Comparison of ENCODE assay signal across 8 cellular contexts in genomic region chr5:74648835-74649286, GRCh38. TPM values are rescaled to one million over a fixed set of nuclear protein-coding genes. Genes with fewer than 3 reads are reported as not detected.
DNase-seq lines count a peak whose midpoint lies in the region; ATAC-seq and TF ChIP-seq lines count a peak whose summit lies in the region.

No MANE protein-coding gene starts in this region.

- H3K36me3 ChIP-seq in HEK293 (ENCODE audit: control insufficient read depth in 2 of 2, insufficient read depth in 1 of 2, low read length in 2 of 2), result no peaks in the 10 kb centered on the region

- peaks cover 13% of the 10 kb centered on the region for H3K4me1 ChIP-seq in HEK293 (ENCODE audit: control insufficient read depth, insufficient read depth, low read length)

- peak; percentile 74 to 77 for ATAC-seq in activated T-cell treated with anti-CD3 and anti-CD28 coated beads, Interleukin-2, amount 50 U/mL, for 4 hours
- ATAC-seq in GM18505 (IDR thresholded peaks at IDR 0.05; ENCODE audit: unreplicated experiment), result no peak

- no peaks in the 10 kb centered on the region for H3K4me1 Mint-ChIP-seq in activated T-cell treated with anti-CD3 and anti-CD28 coated beads, Interleukin-2, amount 50 U/mL, for 4 hours (ENCODE audit: low read depth)
- no peaks in the 10 kb centered on the region for H3K4me1 Mint-ChIP-seq in activated T-cell treated with anti-CD3 and anti-CD28 coated beads, Interleukin-2, amount 50 U/mL, for 24 hours (ENCODE audit: low read depth)
- peaks cover 47% of the 10 kb centered on the region for H3K4me1 Mint-ChIP-seq in neural crest cell

- no peaks in the 10 kb centered on the region for H3K36me3 Mint-ChIP-seq in activated T-cell treated with anti-CD3 and anti-CD28 coated beads, Interleukin-2, amount 50 U/mL, for 4 hours (ENCODE audit: insufficient read depth)
- H3K36me3 Mint-ChIP-seq in activated T-cell treated with anti-CD3 and anti-CD28 coated beads, Interleukin-2, amount 50 U/mL, for 24 hours (ENCODE audit: low read depth), result no peaks in the 10 kb centered on the region
- no peaks in the 10 kb centered on the region for H3K36me3 Mint-ChIP-seq in neural crest cell (ENCODE audit: low read depth)

- no peak overlapping the region for H3K4me3 Mint-ChIP-seq in activated T-cell treated with anti-CD3 and anti-CD28 coated beads, Interleukin-2, amount 50 U/mL, for 4 hours
- H3K4me3 Mint-ChIP-seq in activated T-cell treated with anti-CD3 and anti-CD28 coated beads, Interleukin-2, amount 50 U/mL, for 24 hours, result no peak overlapping the region
- H3K4me3 Mint-ChIP-seq in neural crest cell, result peak overlapping the region; percentile 43

- no peak overlapping the region for H3K27ac Mint-ChIP-seq in activated T-cell treated with anti-CD3 and anti-CD28 coated beads, Interleukin-2, amount 50 U/mL, for 24 hours
- peak overlapping the region; percentile 4 for H3K27ac Mint-ChIP-seq in neural crest cell (ENCODE audit: unreplicated experiment)

- DNase-seq in activated T-cell treated with anti-CD3 and anti-CD28 coated beads, Interleukin-2, amount 50 U/mL, for 4 hours, result no peak
- DNase-seq in activated T-cell treated with anti-CD3 and anti-CD28 coated beads, Interleukin-2, amount 50 U/mL, for 24 hours, result no peak
- DNase-seq in NCI-H187 treated with DMSO at 0.1 percent for 48 hours (lab: John Stamatoyannopoulos, UW) (peak; percentile 32), UCSD-AML1 (lab: John Stamatoyannopoulos, UW; ENCODE audit: unreplicated experiment) (peak; percentile 25), fibroblast of mammary gland (ENCODE audit: low read depth) (peak; percentile 69), neural crest cell (ENCODE audit: low read depth, low spot score) (no peak)

- no peaks in the 10 kb centered on the region for H3K9me3 Mint-ChIP-seq in activated T-cell treated with anti-CD3 and anti-CD28 coated beads, Interleukin-2, amount 50 U/mL, for 4 hours
- H3K9me3 Mint-ChIP-seq in activated T-cell treated with anti-CD3 and anti-CD28 coated beads, Interleukin-2, amount 50 U/mL, for 24 hours, result no peaks in the 10 kb centered on the region
- no peaks in the 10 kb centered on the region for H3K9me3 Mint-ChIP-seq in neural crest cell

- TF ChIP-seq POLR2A in GM18505 (IDR thresholded peaks at IDR 0.05; ENCODE audit: borderline replicate concordance, extremely low read depth, insufficient read depth, insufficient read length), result no peak

- POLR2A ChIA-PET in HEK293 (lab: Yijun Ruan, JAX), result interaction anchor here (1.1 kb wide), 1 partner anchor 8 kb away, joined by 6 read pairs; the partner anchor contains the start of gene ENC1

- H3K4me3 ChIP-seq in HEK293 (ENCODE audit: low read depth, low read length) (no peak overlapping the region), fibroblast of mammary gland (ENCODE audit: control insufficient read depth, low read depth, low read length) (peak overlapping the region; percentile 42)

- TF ChIP-seq CTCF in HEK293 (tag by site-specific recombination; IDR thresholded peaks at IDR 0.05), result peak; percentile 88
- peak; percentile 71 for TF ChIP-seq CTCF in fibroblast of mammary gland (conservative IDR thresholded peaks at IDR 0.05; ENCODE audit: control insufficient read depth, insufficient read depth, low read depth, low read length)
- TF ChIP-seq CTCF in neural crest cell (conservative IDR thresholded peaks at IDR 0.05), result peak; percentile 87

- CTCF ChIA-PET in HEK293 (lab: Yijun Ruan, JAX), result interaction anchor here (0.7 to 3.4 kb wide), 21 partner anchors 14 to 1061 kb away, joined by 3 to 30 read pairs (median 3); no protein-coding TSS in a partner anchor

- no peaks in the 10 kb centered on the region for H3K9me3 ChIP-seq in HEK293 (ENCODE audit: control insufficient read depth, insufficient read depth, low read depth, low read length)

- no peak overlapping the region for H3K27ac ChIP-seq in HEK293 (ENCODE audit: extremely low read depth, low read depth, low read length)

- peaks cover 7% of the 10 kb centered on the region for H3K27me3 Mint-ChIP-seq in activated T-cell treated with anti-CD3 and anti-CD28 coated beads, Interleukin-2, amount 50 U/mL, for 4 hours (ENCODE audit: low read depth)
- H3K27me3 Mint-ChIP-seq in activated T-cell treated with anti-CD3 and anti-CD28 coated beads, Interleukin-2, amount 50 U/mL, for 24 hours, result peaks cover 23% of the 10 kb centered on the region
- no peaks in the 10 kb centered on the region for H3K27me3 Mint-ChIP-seq in neural crest cell (ENCODE audit: low read depth)

TF ChIP-seq in HEK293, 187 proteins besides CTCF, POLR2A, EP300 and RAD21 (continues in another document):
- TF ChIP-seq ZNF660 (tag by site-specific recombination; IDR thresholded peaks at IDR 0.05), result peak; percentile 60; the same call in 1 of the 2 replicates
- peak; percentile 48; the same call in 1 of the 2 replicates for TF ChIP-seq ZBTB48 (tag by site-specific recombination; IDR thresholded peaks at IDR 0.05)
- TF ChIP-seq ZBTB8A (tag by site-specific recombination; IDR thresholded peaks at IDR 0.05), result 0 out of 2 replicates have a peak, but pooled peaks have one; percentile 13
- 0 out of 2 replicates have a peak, but pooled peaks have one; percentile 25 for TF ChIP-seq ZBTB44 (tag by site-specific recombination; IDR thresholded peaks at IDR 0.05)
- TF ChIP-seq, protein P1, sequence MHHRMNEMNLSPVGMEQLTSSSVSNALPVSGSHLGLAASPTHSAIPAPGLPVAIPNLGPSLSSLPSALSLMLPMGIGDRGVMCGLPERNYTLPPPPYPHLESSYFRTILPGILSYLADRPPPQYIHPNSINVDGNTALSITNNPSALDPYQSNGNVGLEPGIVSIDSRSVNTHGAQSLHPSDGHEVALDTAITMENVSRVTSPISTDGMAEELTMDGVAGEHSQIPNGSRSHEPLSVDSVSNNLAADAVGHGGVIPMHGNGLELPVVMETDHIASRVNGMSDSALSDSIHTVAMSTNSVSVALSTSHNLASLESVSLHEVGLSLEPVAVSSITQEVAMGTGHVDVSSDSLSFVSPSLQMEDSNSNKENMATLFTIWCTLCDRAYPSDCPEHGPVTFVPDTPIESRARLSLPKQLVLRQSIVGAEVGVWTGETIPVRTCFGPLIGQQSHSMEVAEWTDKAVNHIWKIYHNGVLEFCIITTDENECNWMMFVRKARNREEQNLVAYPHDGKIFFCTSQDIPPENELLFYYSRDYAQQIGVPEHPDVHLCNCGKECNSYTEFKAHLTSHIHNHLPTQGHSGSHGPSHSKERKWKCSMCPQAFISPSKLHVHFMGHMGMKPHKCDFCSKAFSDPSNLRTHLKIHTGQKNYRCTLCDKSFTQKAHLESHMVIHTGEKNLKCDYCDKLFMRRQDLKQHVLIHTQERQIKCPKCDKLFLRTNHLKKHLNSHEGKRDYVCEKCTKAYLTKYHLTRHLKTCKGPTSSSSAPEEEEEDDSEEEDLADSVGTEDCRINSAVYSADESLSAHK (tag by site-specific recombination; IDR thresholded peaks at IDR 0.05), result peak; percentile 83
- no peak for TF ChIP-seq ZSCAN4 (tag by site-specific recombination; IDR thresholded peaks at IDR 0.05)
- TF ChIP-seq ZBTB17 (tag by site-specific recombination; IDR thresholded peaks at IDR 0.05), result 0 out of 2 replicates have a peak, but pooled peaks have one; percentile 30
- peak; percentile 97 for TF ChIP-seq ZNF654 (tag by site-specific recombination; IDR thresholded peaks at IDR 0.05; ENCODE audit: low read depth)
- no peak for TF ChIP-seq ZNF280C (tag by site-specific recombination; IDR thresholded peaks at IDR 0.05)
- no peak for TF ChIP-seq ZNF423 (tag by site-specific recombination; IDR thresholded peaks at IDR 0.05)
- TF ChIP-seq KLF10 (tag by site-specific recombination; IDR thresholded peaks at IDR 0.05), result 0 out of 2 replicates have a peak, but pooled peaks have one; percentile 19

RNA-seq across cellular contexts. Expression of gene ENC1, which starts 8.3 kb away (rescaled TPM):
- 1 to 10 TPM; 1.8 to 3.0 (median 2.4) TPM for total RNA-seq in activated T-cell treated with anti-CD3 and anti-CD28 coated beads, Interleukin-2, amount 50 U/mL, for 4 hours
- 130 and 135 TPM in 2 replicates for total RNA-seq in neural crest cell

RNA-seq across cellular contexts. Expression of gene HEXB, which starts 36.2 kb away (rescaled TPM):
- total RNA-seq in activated T-cell treated with anti-CD3 and anti-CD28 coated beads, Interleukin-2, amount 50 U/mL, for 4 hours, result 10 to 100 TPM; 38.6 to 46.8 (median 45.8) TPM
- 50.8 and 54.3 TPM in 2 replicates for total RNA-seq in neural crest cell

Comparison
In these comparisons a context has a peak if more than half of its experiments do, and no peak if none do; other contexts are left out.
1. DNase-seq: peak in NCI-H187 treated with DMSO at 0.1 percent for 48 hours (single experiment), UCSD-AML1 (single experiment) and fibroblast of mammary gland (single experiment); none in activated T-cell treated with anti-CD3 and anti-CD28 coated beads, Interleukin-2, amount 50 U/mL, for 4 hours (single experiment), activated T-cell treated with anti-CD3 and anti-CD28 coated beads, Interleukin-2, amount 50 U/mL, for 24 hours (single experiment) and neural crest cell (single experiment).
2. RNA of gene ENC1, which starts 8.3 kb away (total RNA-seq): 130 to 135 TPM in neural crest cell; 1.8 to 3.0 TPM in activated T-cell treated with anti-CD3 and anti-CD28 coated beads, Interleukin-2, amount 50 U/mL, for 4 hours; every median in the first group is over 10 times any median in the second.
3. Peak in every context shown above with its lines, with median percentiles within 50 percentile points of each other: CTCF ChIP-seq.